ENCODE assay signal across 8 cellular contexts in the genomic region with DNA sequence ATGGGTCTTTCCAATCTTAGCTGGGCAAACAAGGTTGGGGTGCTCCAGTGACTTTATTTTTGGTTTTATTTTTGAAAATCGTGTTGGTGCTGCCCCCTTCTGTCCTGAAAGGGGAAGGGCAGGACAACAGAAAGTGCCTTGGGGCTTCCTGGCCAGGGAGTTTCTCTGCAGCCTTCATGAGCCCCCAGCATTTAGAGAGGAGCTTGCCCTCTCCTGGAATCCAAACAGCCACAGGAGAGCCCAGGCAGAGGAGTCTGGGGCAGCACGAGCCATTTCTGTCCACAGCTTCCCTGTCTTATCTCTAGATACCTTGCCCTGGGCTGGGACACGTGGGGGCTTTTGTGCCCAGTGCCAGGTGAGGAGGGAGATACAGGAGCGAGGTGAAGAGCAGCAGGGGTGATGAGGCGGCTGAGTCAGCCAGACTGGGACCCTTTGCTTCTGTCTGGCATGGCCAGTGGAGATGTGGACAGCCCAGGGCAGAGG. TPM values are rescaled to one million over a fixed set of nuclear protein-coding genes. Genes with fewer than 3 reads are reported as not detected.
DNase-seq lines count a peak whose midpoint lies in the region; ATAC-seq, FAIRE-seq and TF ChIP-seq lines count a peak whose summit lies in the region.

No MANE protein-coding gene starts in this region.

- H3K79me2 ChIP-seq in GM23338 (replicated peaks; ENCODE audit: insufficient read depth) (no peaks in the 10 kb centered on the region), PC-9 (ENCODE audit: low read depth) (peaks cover 10% of the 10 kb centered on the region; the same call in 1 of the 2 replicates), keratinocyte (ENCODE audit: control insufficient read depth, insufficient read depth, low read length) (peaks cover 20% of the 10 kb centered on the region)

- H3K4me2 ChIP-seq in GM23338: no peak overlapping the region
- no peak overlapping the region for H3K4me2 ChIP-seq in PC-9
- H3K4me2 ChIP-seq in keratinocyte (ENCODE audit: control insufficient read depth, extremely low read depth, insufficient read depth, low read depth, low read length): no peak overlapping the region

- no peak overlapping the region for H3K27ac Mint-ChIP-seq in GM23338

- no peaks in the 10 kb centered on the region for H4K20me1 ChIP-seq in GM23338 (replicated peaks; ENCODE audit: insufficient read depth)
- peaks cover 8% of the 10 kb centered on the region; the same call in 1 of the 2 replicates for H4K20me1 ChIP-seq in PC-9 (ENCODE audit: insufficient read depth)
- no peaks in the 10 kb centered on the region for H4K20me1 ChIP-seq in keratinocyte (ENCODE audit: control insufficient read depth, extremely low read depth, insufficient read depth, low read length)

- H3K9me2 ChIP-seq in GM23338 (ENCODE audit: insufficient read depth): no peaks in the 10 kb centered on the region
- H3K9me2 ChIP-seq in PC-9 (ENCODE audit: insufficient read depth): no peaks in the 10 kb centered on the region

- TF ChIP-seq CTCF in GM23338 (conservative IDR thresholded peaks at IDR 0.05; ENCODE audit: low read depth in 2 of 2): peak; percentile 78 to 83
- TF ChIP-seq CTCF in PC-9 (conservative IDR thresholded peaks at IDR 0.05): peak; percentile 92
- peak; percentile 64 to 81 (median 80) for TF ChIP-seq CTCF in keratinocyte (optimal IDR thresholded peaks at IDR 0.05 in 1 of 3, IDR thresholded peaks at IDR 0.05 in 1 of 3, conservative IDR thresholded peaks at IDR 0.05 in 1 of 3; ENCODE audit: extremely low read depth in 1 of 3, insufficient read depth in 2 of 3, low read length in 3 of 3)

- H3K4me3 Mint-ChIP-seq in GM23338: no peak overlapping the region

- no peak overlapping the region for H2AFZ ChIP-seq in GM23338
- H2AFZ ChIP-seq in PC-9: no peak overlapping the region
- no peak overlapping the region for H2AFZ ChIP-seq in keratinocyte (ENCODE audit: control insufficient read depth, low read length)

- BruUV-seq in PC-9 (replicated peaks; lab: Mats Ljungman, UMichigan): no TSS peak

- no peaks in the 10 kb centered on the region for H3F3A ChIP-seq in GM23338 (replicated peaks; ENCODE audit: low read depth)
- peaks cover 7% of the 10 kb centered on the region; the same call in 1 of the 2 replicates for H3F3A ChIP-seq in PC-9 (ENCODE audit: insufficient read depth, low read depth)

- DNase-seq in CD1c-positive myeloid dendritic cell (ENCODE audit: extremely low spot score): peak; percentile 62
- DNase-seq in GM23338 (ENCODE audit: low spot score): peak; percentile 64
- peak in 1 of 2 experiments; percentile 48 for DNase-seq in PC-9
- DNase-seq in astrocyte of the hippocampus (ENCODE audit: low read depth, low spot score): peak; percentile 57
- no peak for DNase-seq in keratinocyte (ENCODE audit: low read depth, low spot score)
- DNase-seq in stimulated activated naive CD8-positive, alpha-beta T cell treated with anti-CD3 and anti-CD28 coated beads, Interleukin-15, Interleukin-2, amounts not matched to agents 100 U/mL and 50 U/mL, for 24 hours: peak; percentile 36

- POLR2A ChIA-PET in PC-9 (lab: Charles Lee; ENCODE audit: unreplicated experiment): interaction anchor here (0.6 kb wide), 1 partner anchor 53 kb away, joined by 3 read pairs; no protein-coding TSS in a partner anchor

- no peaks in the 10 kb centered on the region for H3K27me3 ChIP-seq in GM23338 (ENCODE audit: insufficient read depth)
- H3K27me3 ChIP-seq in PC-9 (ENCODE audit: insufficient read depth, low read depth): no peaks in the 10 kb centered on the region
- no peaks in the 10 kb centered on the region for H3K27me3 ChIP-seq in keratinocyte (ENCODE audit: control insufficient read depth, extremely low read depth, insufficient read depth, low read length)

- H3K36me3 ChIP-seq in GM23338 (ENCODE audit: insufficient read depth) (no peaks in the 10 kb centered on the region), PC-9 (ENCODE audit: low read depth) (peaks cover 7% of the 10 kb centered on the region), keratinocyte (ENCODE audit: control insufficient read depth in 2 of 2, extremely low read depth in 1 of 2, insufficient read depth in 2 of 2, low read length in 2 of 2) (peaks cover 24 to 26% of the 10 kb centered on the region in 2 experiments)

- H3K9me3 ChIP-seq in PC-9 (ENCODE audit: insufficient read depth, low read depth) (no peaks in the 10 kb centered on the region), keratinocyte (ENCODE audit: control insufficient read depth, low read depth, low read length) (no peaks in the 10 kb centered on the region)

- ATAC-seq in GM23338 (peak; percentile 14; the same call in 2 of the 3 replicates), HG03354 (IDR thresholded peaks at IDR 0.05; ENCODE audit: poor library complexity, severe bottlenecking, unreplicated experiment) (no peak), GM18858 (IDR thresholded peaks at IDR 0.05; ENCODE audit: unreplicated experiment) (no peak)
- no peak for ATAC-seq in stimulated activated naive CD8-positive, alpha-beta T cell treated with anti-CD3 and anti-CD28 coated beads, Interleukin-15, Interleukin-2, amounts not matched to agents 100 U/mL and 50 U/mL, for 24 hours

- peaks cover 12% of the 10 kb centered on the region for H3K27me3 Mint-ChIP-seq in GM23338 (ENCODE audit: insufficient read depth, low read depth, poor library complexity)

- H3K4me1 ChIP-seq in GM23338 (ENCODE audit: insufficient read depth) (peaks cover 6% of the 10 kb centered on the region), PC-9 (replicated peaks; ENCODE audit: insufficient read depth) (peaks cover 6% of the 10 kb centered on the region), keratinocyte (ENCODE audit: control insufficient read depth, extremely low read depth, insufficient read depth, low read length) (peaks cover 6% of the 10 kb centered on the region)

- H3K9me3 Mint-ChIP-seq in GM23338: no peaks in the 10 kb centered on the region

- H3K4me1 Mint-ChIP-seq in GM23338: peaks cover 9% of the 10 kb centered on the region

- intact Hi-C loops in PC-9 (cut with micrococcal nuclease; ENCODE audit: unreplicated experiment): loop anchor here (1.0 kb wide), 3 partner anchors 53 to 244 kb away; a partner anchor contains a TSS

- no peak overlapping the region for H3K9ac ChIP-seq in keratinocyte (ENCODE audit: control insufficient read depth, extremely low read depth, insufficient read depth, low read length)

- CTCF ChIA-PET in PC-9 (lab: Charles Lee): interaction anchor here (0.6 to 2.0 kb wide), 8 partner anchors 40 to 276 kb away, joined by 3 to 6 read pairs (median 4); a partner anchor contains a TSS

- FAIRE-seq in keratinocyte (lab: Jason Lieb, UNC): no peak

- H3K4me3 ChIP-seq in GM23338 (no peak overlapping the region), PC-9 (no peak overlapping the region), keratinocyte (ENCODE audit: control insufficient read depth in 2 of 3, extremely low read depth in 1 of 3, insufficient read depth in 2 of 3, low read depth in 1 of 3, low read length in 3 of 3) (no peak overlapping the region)

- H3K27ac ChIP-seq in GM23338 (ENCODE audit: low read depth): no peak overlapping the region
- no peak overlapping the region for H3K27ac ChIP-seq in PC-9
- no peak overlapping the region for H3K27ac ChIP-seq in keratinocyte (ENCODE audit: control insufficient read depth, insufficient read depth, low read length)

- no peaks in the 10 kb centered on the region for H3K9me1 ChIP-seq in keratinocyte (ENCODE audit: control insufficient read depth, extremely low read depth, insufficient read depth, low read length)

- dilution Hi-C loops in keratinocyte (cut with MboI; ENCODE audit: extremely low pct_ligation_motif_present, low sequenced_read_pairs): no loop called here

- no peaks in the 10 kb centered on the region for H3K36me3 Mint-ChIP-seq in GM23338 (ENCODE audit: low read depth)

RNA-seq across cellular contexts. Expression of a gene that starts 4.4 kb away (rescaled TPM):
- 8.8 and 10.0 TPM in 2 replicates for total RNA-seq in GM23338 (2014; rRNA removed; shearing (Covaris generic))
- polyA plus RNA-seq in GM23338 (2016; fragmentation: Nextera tagmentation; extraction: Ambion mirVana): 7.3 and 9.1 TPM in 2 replicates
- 70.4 and 72.9 TPM in 2 replicates for total RNA-seq in PC-9 (2021)
- 8.5 to 13.5 TPM (median 9.3 TPM) in 3 replicates for polyA plus RNA-seq in keratinocyte
- polyA plus RNA-seq in keratinocyte (2011; ENCODE audit: low read depth): 3.0 TPM
- polyA plus RNA-seq in keratinocyte (2011; cell fraction: cytosol; rRNA removed): 7.5 and 8.4 TPM in 2 replicates
- 24.4 and 33.2 TPM in 2 replicates for polyA plus RNA-seq in keratinocyte (2011; cell fraction: nucleus; rRNA removed)
- polyA plus RNA-seq in keratinocyte (2012; ENCODE audit: low replicate concordance): 8.3 and 9.9 TPM in 2 replicates
- 14.8 to 24.6 TPM (median 21.7 TPM) in 3 replicates for polyA minus RNA-seq in keratinocyte
- polyA minus RNA-seq in keratinocyte (2011; cell fraction: cytosol; rRNA and poly(A)+ RNA removed): 17.8 TPM
- 17.9 and 28.6 TPM in 2 replicates for polyA minus RNA-seq in keratinocyte (2011; cell fraction: nucleus; rRNA and poly(A)+ RNA removed)

RNA-seq across cellular contexts. Expression of a gene that starts 15.3 kb away (rescaled TPM):
- total RNA-seq in GM23338 (2014; rRNA removed; shearing (Covaris generic)): 3.0 TPM in 1 of 2 replicates, not detected in the other
- 0.73 and 1.2 TPM in 2 replicates for polyA plus RNA-seq in GM23338 (2016; fragmentation: Nextera tagmentation; extraction: Ambion mirVana)
- total RNA-seq in PC-9 (2021): 0.74 and 1.3 TPM in 2 replicates
- polyA plus RNA-seq in keratinocyte: not detected in 3 replicates
- not detected for polyA plus RNA-seq in keratinocyte (2011; ENCODE audit: low read depth)
- not detected in 2 replicates for polyA plus RNA-seq in keratinocyte (2011; cell fraction: cytosol; rRNA removed)
- not detected in 2 replicates for polyA plus RNA-seq in keratinocyte (2011; cell fraction: nucleus; rRNA removed)
- 1.4 and 1.8 TPM in 2 replicates for polyA plus RNA-seq in keratinocyte (2012; ENCODE audit: low replicate concordance)
- polyA minus RNA-seq in keratinocyte: not detected in 3 replicates
- polyA minus RNA-seq in keratinocyte (2011; cell fraction: cytosol; rRNA and poly(A)+ RNA removed): not detected
- polyA minus RNA-seq in keratinocyte (2011; cell fraction: nucleus; rRNA and poly(A)+ RNA removed): not detected in 2 replicates

RNA-seq across cellular contexts. Expression of a gene that starts 16.7 kb away (rescaled TPM):
- 27.9 and 46.9 TPM in 2 replicates for total RNA-seq in GM23338 (2014; rRNA removed; shearing (Covaris generic))
- polyA plus RNA-seq in GM23338 (2016; fragmentation: Nextera tagmentation; extraction: Ambion mirVana): 5.0 and 5.8 TPM in 2 replicates
- 111 and 153 TPM in 2 replicates for total RNA-seq in PC-9 (2021)
- 12.8 to 21.6 TPM (median 15.2 TPM) in 3 replicates for polyA plus RNA-seq in keratinocyte
- polyA plus RNA-seq in keratinocyte (2011; ENCODE audit: low read depth): 16.6 TPM
- polyA plus RNA-seq in keratinocyte (2011; cell fraction: cytosol; rRNA removed): 2.5 and 3.4 TPM in 2 replicates
- 81.1 and 81.9 TPM in 2 replicates for polyA plus RNA-seq in keratinocyte (2011; cell fraction: nucleus; rRNA removed)
- 9.6 and 9.8 TPM in 2 replicates for polyA plus RNA-seq in keratinocyte (2012; ENCODE audit: low replicate concordance)
- polyA minus RNA-seq in keratinocyte: 21.6 to 63.8 TPM (median 42.5 TPM) in 3 replicates
- polyA minus RNA-seq in keratinocyte (2011; cell fraction: cytosol; rRNA and poly(A)+ RNA removed): 25.5 TPM
- polyA minus RNA-seq in keratinocyte (2011; cell fraction: nucleus; rRNA and poly(A)+ RNA removed): 35.0 and 60.0 TPM in 2 replicates

RNA-seq across cellular contexts. Expression of a gene that starts 21.2 kb away (rescaled TPM):
- total RNA-seq in GM23338 (2014; rRNA removed; shearing (Covaris generic)): 6.1 and 8.8 TPM in 2 replicates
- polyA plus RNA-seq in GM23338 (2016; fragmentation: Nextera tagmentation; extraction: Ambion mirVana) (5.9 and 6.4 TPM in 2 replicates), keratinocyte (2.8 to 8.0 TPM (median 3.2 TPM) in 3 replicates)
- total RNA-seq in PC-9 (2021): 20.5 and 24.0 TPM in 2 replicates
- 0.52 TPM for polyA plus RNA-seq in keratinocyte (2011; ENCODE audit: low read depth)
- polyA plus RNA-seq in keratinocyte (2011; cell fraction: cytosol; rRNA removed): 1.3 and 1.7 TPM in 2 replicates
- polyA plus RNA-seq in keratinocyte (2011; cell fraction: nucleus; rRNA removed): 3.8 and 4.6 TPM in 2 replicates
- polyA plus RNA-seq in keratinocyte (2012; ENCODE audit: low replicate concordance): 0.85 and 2.5 TPM in 2 replicates
- polyA minus RNA-seq in keratinocyte: 1.8 to 11.9 TPM (median 5.3 TPM) in 3 replicates
- 1.5 TPM for polyA minus RNA-seq in keratinocyte (2011; cell fraction: cytosol; rRNA and poly(A)+ RNA removed)
- 2.6 and 4.3 TPM in 2 replicates for polyA minus RNA-seq in keratinocyte (2011; cell fraction: nucleus; rRNA and poly(A)+ RNA removed)

RNA-seq across cellular contexts. Expression of a gene that starts 52.9 kb away (rescaled TPM):
- total RNA-seq in GM23338 (2014; rRNA removed; shearing (Covaris generic)): 5.0 and 9.7 TPM in 2 replicates
- polyA plus RNA-seq in GM23338 (2016; fragmentation: Nextera tagmentation; extraction: Ambion mirVana): 4.9 and 5.1 TPM in 2 replicates
- 32.4 and 32.9 TPM in 2 replicates for total RNA-seq in PC-9 (2021)
- 1.9 to 6.0 TPM (median 2.6 TPM) in 3 replicates for polyA plus RNA-seq in keratinocyte
- 1.1 TPM for polyA plus RNA-seq in keratinocyte (2011; ENCODE audit: low read depth)
- polyA plus RNA-seq in keratinocyte (2011; cell fraction: cytosol; rRNA removed): 0.62 and 0.90 TPM in 2 replicates
- polyA plus RNA-seq in keratinocyte (2011; cell fraction: nucleus; rRNA removed): 6.7 and 6.9 TPM in 2 replicates
- polyA plus RNA-seq in keratinocyte (2012; ENCODE audit: low replicate concordance): 1.3 and 2.4 TPM in 2 replicates
- polyA minus RNA-seq in keratinocyte: 1.1 to 4.4 TPM (median 3.7 TPM) in 3 replicates
- 3.3 TPM for polyA minus RNA-seq in keratinocyte (2011; cell fraction: cytosol; rRNA and poly(A)+ RNA removed)
- polyA minus RNA-seq in keratinocyte (2011; cell fraction: nucleus; rRNA and poly(A)+ RNA removed): 4.6 and 6.1 TPM in 2 replicates
